ENCODE assay signal across 17 cellular contexts in genomic region chr11:102552447-102553200, GRCh38. TPM values are rescaled to one million over a fixed set of nuclear protein-coding genes. Genes with fewer than 3 reads are reported as not detected.
DNase-seq lines count a peak whose midpoint lies in the region; ATAC-seq, FAIRE-seq and TF ChIP-seq lines count a peak whose summit lies in the region.
"Had no signal": no experiment of that assay in that cellular context is flagged by ENCODE, and none has a peak within 500 bp of the region (broad histone marks: within the 10 kb centered on the region; RNA-seq: fewer than 3 reads in every experiment).

No MANE protein-coding gene starts in this region.

- no peaks in the 10 kb centered on the region for H3K36me3 ChIP-seq in PC-3 (ENCODE audit: low read depth, low read length)
- H3K36me3 ChIP-seq in H1 (ENCODE audit: control insufficient read depth in 2 of 4, insufficient read depth in 4 of 4, low read length in 3 of 4), result no peaks in the 10 kb centered on the region
- H3K36me3 ChIP-seq in prostate gland, result no peaks in the 10 kb centered on the region
- H3K36me3 ChIP-seq: gastrocnemius medialis, ovary had no signal

- H3K4me1 ChIP-seq in PC-3 (ENCODE audit: insufficient read depth, low read length) (peaks cover 43% of the 10 kb centered on the region), H1 (replicated peaks in 1 of 4; ENCODE audit: control insufficient read depth in 3 of 4, insufficient read depth in 4 of 4, low read length in 3 of 4) (no peaks in the 10 kb centered on the region), prostate gland (replicated peaks) (no peaks in the 10 kb centered on the region)
- H3K4me1 ChIP-seq: gastrocnemius medialis had no signal

- TF ChIP-seq RAD21 in H1 (IDR thresholded peaks at IDR 0.05 in 1 of 2, conservative IDR thresholded peaks at IDR 0.05 in 1 of 2; ENCODE audit: low read depth in 2 of 2, low read length in 2 of 2), result no peak

- 0 out of 2 replicates have a peak overlapping the region, but pooled peaks have one; percentile 2 for H3K4me3 ChIP-seq in PC-3 (ENCODE audit: low read length)
- no peak overlapping the region for H3K4me3 ChIP-seq in H1 (ENCODE audit: extremely low read depth in 1 of 4, insufficient read depth in 2 of 4, low read depth in 3 of 4, low read length in 4 of 4)
- no peak overlapping the region for H3K4me3 ChIP-seq in prostate gland
- H3K4me3 ChIP-seq: dorsolateral prefrontal cortex, gastrocnemius medialis, K562, ovary had no signal

- H3K27me3 Mint-ChIP-seq in activated CD8-positive, alpha-beta memory T cell treated with anti-CD3 and anti-CD28 coated beads, Interleukin-2, amount 10 ng/mL, durations not matched to agents 7 days and 5 days, result peaks cover 3% of the 10 kb centered on the region
- no peaks in the 10 kb centered on the region for H3K27me3 Mint-ChIP-seq in osteocyte (ENCODE audit: unreplicated experiment)

- no peak overlapping the region for H3K14ac ChIP-seq in H1 (ENCODE audit: insufficient read length)

- H2BK15ac ChIP-seq in H1 (ENCODE audit: low read length), result no peak overlapping the region

- H3K27ac ChIP-seq in PC-3 (ENCODE audit: low read length) (peak overlapping the region; percentile 95), H1 (ENCODE audit: low read depth, low read length) (no peak overlapping the region), prostate gland (peak overlapping the region; percentile 9 to 33)
- H3K27ac ChIP-seq: dorsolateral prefrontal cortex, gastrocnemius medialis, ovary had no signal

- H2BK20ac ChIP-seq in H1 (ENCODE audit: low read length), result no peak overlapping the region

- no peak overlapping the region for H3K18ac ChIP-seq in H1 (ENCODE audit: extremely low read depth, low read length)

- BruUV-seq in PC-3 (replicated peaks; lab: Mats Ljungman, UMichigan), result no TSS peak

- H3K4ac ChIP-seq in H1 (replicated peaks; ENCODE audit: insufficient read length, low read depth, low read length), result no peak overlapping the region

- H3F3A ChIP-seq in PC-3 (ENCODE audit: low read length, unreplicated experiment), result no peaks in the 10 kb centered on the region

- H3K23me2 ChIP-seq in H1 (ENCODE audit: low read depth, low read length), result no peaks in the 10 kb centered on the region

- no peaks in the 10 kb centered on the region for H3K4me1 Mint-ChIP-seq in activated CD8-positive, alpha-beta memory T cell treated with anti-CD3 and anti-CD28 coated beads, Interleukin-2, amount 10 ng/mL, durations not matched to agents 7 days and 5 days
- H3K4me1 Mint-ChIP-seq in osteocyte (ENCODE audit: unreplicated experiment), result no peaks in the 10 kb centered on the region

- no peak overlapping the region for H4K5ac ChIP-seq in H1 (ENCODE audit: insufficient read length, low read depth, low read length)

- TF ChIP-seq EP300 in H1 (IDR thresholded peaks at IDR 0.05; ENCODE audit: borderline replicate concordance in 1 of 2, low read depth in 2 of 2, low read length in 2 of 2), result no peak

- DNase-seq in Daoy (ENCODE audit: low read depth), result peak; percentile 96
- DNase-seq in PC-3, result peak; percentile 98
- no peak for DNase-seq in H1 (ENCODE audit: low read depth in 1 of 2, low spot score in 2 of 2)
- DNase-seq in prostate gland (ENCODE audit: low spot score), result peak; percentile 80
- no peak for DNase-seq in activated CD8-positive, alpha-beta memory T cell treated with anti-CD3 and anti-CD28 coated beads, Interleukin-2, amount 10 ng/mL, durations not matched to agents 7 days and 5 days
- no peak for DNase-seq in CD1c-positive myeloid dendritic cell (ENCODE audit: extremely low spot score)
- no peak for DNase-seq in osteocyte (ENCODE audit: extremely low spot score, unreplicated experiment)
- DNase-seq: activated CD4-positive, alpha-beta memory T cell treated with anti-CD3 and anti-CD28 coated beads for 36 hours; activated naive CD4-positive, alpha-beta T cell; dorsolateral prefrontal cortex; gastrocnemius medialis; H9; NCI-H187 treated with DMSO at 0.1 percent for 48 hours; ovary; T-helper 1 cell had no signal

- no peaks in the 10 kb centered on the region for H3K9me3 Mint-ChIP-seq in activated CD8-positive, alpha-beta memory T cell treated with anti-CD3 and anti-CD28 coated beads, Interleukin-2, amount 10 ng/mL, durations not matched to agents 7 days and 5 days (ENCODE audit: low read depth)
- H3K9me3 Mint-ChIP-seq in osteocyte (ENCODE audit: unreplicated experiment), result no peaks in the 10 kb centered on the region
- H3K9me3 Mint-ChIP-seq: activated CD4-positive, alpha-beta memory T cell treated with anti-CD3 and anti-CD28 coated beads for 36 hours; H9 had no signal

- ATAC-seq in PC-3, result peak; percentile 72
- ATAC-seq in activated CD8-positive, alpha-beta memory T cell treated with anti-CD3 and anti-CD28 coated beads, Interleukin-2, amount 10 ng/mL, durations not matched to agents 7 days and 5 days, result no peak
- no peak for ATAC-seq in HG03342 (IDR thresholded peaks at IDR 0.05; ENCODE audit: unreplicated experiment)
- ATAC-seq: gastrocnemius medialis had no signal

- H2BK5ac ChIP-seq in H1 (ENCODE audit: low read depth, low read length), result no peak overlapping the region

- no peaks in the 10 kb centered on the region for H3K27me3 ChIP-seq in PC-3 (ENCODE audit: low read length)
- H3K27me3 ChIP-seq in H1 (replicated peaks in 1 of 4; ENCODE audit: control insufficient read depth in 3 of 4, extremely low read depth in 1 of 4, insufficient read depth in 3 of 4, low read length in 3 of 4), result no peaks in the 10 kb centered on the region
- no peaks in the 10 kb centered on the region for H3K27me3 ChIP-seq in prostate gland (replicated peaks; ENCODE audit: insufficient read depth)
- H3K27me3 ChIP-seq: gastrocnemius medialis, ovary had no signal

- no peak overlapping the region for H3K27ac Mint-ChIP-seq in activated CD8-positive, alpha-beta memory T cell treated with anti-CD3 and anti-CD28 coated beads, Interleukin-2, amount 10 ng/mL, durations not matched to agents 7 days and 5 days
- H3K27ac Mint-ChIP-seq in osteocyte (ENCODE audit: unreplicated experiment), result no peak overlapping the region
- H3K27ac Mint-ChIP-seq: activated CD4-positive, alpha-beta memory T cell treated with anti-CD3 and anti-CD28 coated beads for 36 hours; H9 had no signal

- no peaks in the 10 kb centered on the region for H3K79me1 ChIP-seq in H1 (ENCODE audit: low read depth, low read length)

- TF ChIP-seq POLR2A in H1 (IDR thresholded peaks at IDR 0.05; ENCODE audit: control extremely low read depth in 1 of 2, low read depth in 2 of 2, low read length in 2 of 2) (no peak), prostate gland (IDR thresholded peaks at IDR 0.05) (no peak)

- CTCF ChIA-PET in PC-3 (lab: Charles Lee), result no interaction called here
- CTCF ChIA-PET in H1 (lab: Charles Lee; ENCODE audit: partially characterized antibody), result interaction anchor here (0.6 to 3.2 kb wide), 5 partner anchors 20 to 181 kb away, joined by 3 to 16 read pairs (median 4); no protein-coding TSS in a partner anchor
- CTCF ChIA-PET in activated CD8-positive, alpha-beta memory T cell treated with anti-CD3 and anti-CD28 coated beads, Interleukin-2, amount 10 ng/mL, durations not matched to agents 7 days and 5 days (lab: Charles Lee), result no interaction called here

- H3K36me3 Mint-ChIP-seq in activated CD8-positive, alpha-beta memory T cell treated with anti-CD3 and anti-CD28 coated beads, Interleukin-2, amount 10 ng/mL, durations not matched to agents 7 days and 5 days, result no peaks in the 10 kb centered on the region
- H3K36me3 Mint-ChIP-seq in osteocyte (ENCODE audit: unreplicated experiment), result no peaks in the 10 kb centered on the region
- H3K36me3 Mint-ChIP-seq: activated CD4-positive, alpha-beta memory T cell treated with anti-CD3 and anti-CD28 coated beads for 36 hours had no signal

- no peak overlapping the region for H4K8ac ChIP-seq in H1 (ENCODE audit: extremely low read depth, insufficient read depth, low read length)

- intact Hi-C loops in PC-3 (cut with micrococcal nuclease), result no loop called here
- intact Hi-C loops in prostate gland (cut with DNase I), result no loop called here

- H4K20me1 ChIP-seq in PC-3 (ENCODE audit: low read length), result no peaks in the 10 kb centered on the region
- H4K20me1 ChIP-seq in H1 (replicated peaks in 1 of 2; ENCODE audit: control insufficient read depth in 1 of 2, insufficient read depth in 2 of 2, low read length in 2 of 2), result no peaks in the 10 kb centered on the region

- TF ChIP-seq CTCF in PC-3 (conservative IDR thresholded peaks at IDR 0.05; ENCODE audit: low read depth, low read length) (no peak), H1 (IDR thresholded peaks at IDR 0.05; ENCODE audit: control extremely low read depth in 1 of 3, insufficient read depth in 1 of 3, low read depth in 1 of 3, low read length in 3 of 3) (no peak), prostate gland (IDR thresholded peaks at IDR 0.05) (no peak), osteocyte (IDR thresholded peaks at IDR 0.05) (no peak)

- WGBS in H1 (ENCODE audit: extremely low coverage in 1 of 2, insufficient coverage in 1 of 2, insufficient read length in 1 of 2, insufficient replicate concordance in 2 of 2, low coverage in 1 of 2, low lambda C conversion rate in 2 of 2, missing lambda C conversion rate in 1 of 2), 2 experiments, result 80% methylated on average over 9 of the region's 9 CpGs; no CpG with 5 or more reads in 1 of the 2 experiments
- 44% methylated on average over 9 of the region's 9 CpGs for WGBS in prostate gland

- no peak overlapping the region for H3K56ac ChIP-seq in H1 (replicated peaks; ENCODE audit: insufficient read length, low read depth, low read length)

- FAIRE-seq in H1 (lab: Jason Lieb, UNC), result no peak
- FAIRE-seq: K562 had no signal

- no peak overlapping the region for H3K23ac ChIP-seq in H1 (ENCODE audit: insufficient read length)

- H2BK12ac ChIP-seq in H1 (ENCODE audit: low read depth, low read length), result no peak overlapping the region

- H2AK5ac ChIP-seq in H1 (ENCODE audit: low read depth, low read length), result no peak overlapping the region

- no peak overlapping the region for H3K4me3 Mint-ChIP-seq in activated CD8-positive, alpha-beta memory T cell treated with anti-CD3 and anti-CD28 coated beads, Interleukin-2, amount 10 ng/mL, durations not matched to agents 7 days and 5 days
- H3K4me3 Mint-ChIP-seq in osteocyte (ENCODE audit: unreplicated experiment), result no peak overlapping the region
- H3K4me3 Mint-ChIP-seq: activated CD4-positive, alpha-beta memory T cell treated with anti-CD3 and anti-CD28 coated beads for 36 hours; H9 had no signal

- POLR2A ChIA-PET in PC-3 (lab: Charles Lee; ENCODE audit: unreplicated experiment) (interaction anchor here (0.5 to 0.6 kb wide), 2 partner anchors 12 to 986 kb away, joined by 3 read pairs; no protein-coding TSS in a partner anchor), H1 (lab: Charles Lee; ENCODE audit: partially characterized antibody) (no interaction called here)

- peak overlapping the region; percentile 59 for H3K4me2 ChIP-seq in PC-3 (ENCODE audit: low read length)
- no peak overlapping the region for H3K4me2 ChIP-seq in H1 (ENCODE audit: insufficient read depth in 1 of 2, low read depth in 2 of 2, low read length in 2 of 2)

- H2AFZ ChIP-seq in PC-3 (ENCODE audit: low read length) (peak overlapping the region; percentile 51), H1 (ENCODE audit: low read length) (0 out of 2 replicates have a peak overlapping the region, but pooled peaks have one; percentile 67)

- H3K9ac ChIP-seq in PC-3 (ENCODE audit: low read length), result peak overlapping the region; percentile 76
- no peak overlapping the region for H3K9ac ChIP-seq in H1 (replicated peaks in 1 of 4; ENCODE audit: extremely low read depth in 1 of 4, low read depth in 3 of 4, low read length in 3 of 4)

- no peaks in the 10 kb centered on the region for H3K9me2 ChIP-seq in PC-3 (replicated peaks; ENCODE audit: low read length)

- no peaks in the 10 kb centered on the region for H3K9me3 ChIP-seq in PC-3 (ENCODE audit: low read length)
- no peaks in the 10 kb centered on the region for H3K9me3 ChIP-seq in H1 (ENCODE audit: insufficient read depth in 2 of 2, low read depth in 1 of 2, low read length in 1 of 2)
- no peaks in the 10 kb centered on the region for H3K9me3 ChIP-seq in prostate gland
- H3K9me3 ChIP-seq: gastrocnemius medialis, ovary had no signal

- H2BK120ac ChIP-seq in H1 (replicated peaks; ENCODE audit: low read depth, low read length), result no peak overlapping the region

- no peaks in the 10 kb centered on the region for H3K79me2 ChIP-seq in PC-3 (ENCODE audit: low read length)
- H3K79me2 ChIP-seq in H1 (ENCODE audit: control insufficient read depth in 1 of 2, insufficient read depth in 2 of 2, low read length in 2 of 2), result no peaks in the 10 kb centered on the region

- H4K91ac ChIP-seq in H1 (replicated peaks; ENCODE audit: insufficient read length, low read length), result no peak overlapping the region

RNA-seq across cellular contexts. Expression of gene MMP7, which starts 22.1 kb away (rescaled TPM):
- 4.7 and 5.9 TPM in 2 replicates for total RNA-seq in Daoy (2014; rRNA removed; shearing (Covaris generic))
- total RNA-seq in PC-3 (2014; rRNA removed) (0.18 TPM in 1 of 2 replicates, not detected in the other), prostate gland (100 to 1,000 TPM; 115 to 171 TPM), osteocyte (not detected in 2 replicates)
- not detected in 2 replicates for total RNA-seq in H1 (2021; fragmentation: NEBNext Ultra II Directional; extraction: Animal tissue kit (Norgen Biotek cat#: 25700))
- not detected in 2 replicates for polyA plus RNA-seq in H1 (2011; rRNA removed)
- polyA plus RNA-seq in H1 (2011; cell fraction: cytosol; rRNA removed), result not detected
- not detected for polyA plus RNA-seq in H1 (2011; cell fraction: nucleus; rRNA removed)
- not detected in 4 replicates for polyA plus RNA-seq in H1 (2012, experiment 1 of 2)
- polyA plus RNA-seq in H1 (2012, experiment 2 of 2), result not detected
- polyA plus RNA-seq in H1 (2013, experiment 1 of 2), result not detected
- polyA plus RNA-seq in H1 (2013, experiment 2 of 2), result not detected
- polyA minus RNA-seq in H1 (2011; rRNA and poly(A)+ RNA removed), result not detected in 2 replicates
- not detected for polyA minus RNA-seq in H1 (2011; cell fraction: cytosol; rRNA and poly(A)+ RNA removed)
- not detected for polyA minus RNA-seq in H1 (2011; cell fraction: nucleus; rRNA and poly(A)+ RNA removed)
- not detected for total RNA-seq in activated CD8-positive, alpha-beta memory T cell treated with anti-CD3 and anti-CD28 coated beads, Interleukin-2, amount 10 ng/mL, durations not matched to agents 7 days and 5 days
- total RNA-seq: activated CD4-positive, alpha-beta memory T cell treated with anti-CD3 and anti-CD28 coated beads for 36 hours; gastrocnemius medialis; H9 had no signal
- polyA plus RNA-seq: K562 had no signal

Comparison
In these comparisons a context has a peak if more than half of its experiments do, and no peak if none do; other contexts are left out.
1. DNase-seq: peak in Daoy (single experiment), PC-3 (single experiment) and prostate gland (single experiment); none in H1 (0 of 2), activated CD8-positive, alpha-beta memory T cell treated with anti-CD3 and anti-CD28 coated beads, Interleukin-2, amount 10 ng/mL, durations not matched to agents 7 days and 5 days (single experiment), CD1c-positive myeloid dendritic cell (single experiment) and osteocyte (single experiment).
2. RNA of gene MMP7, which starts 22.1 kb away (total RNA-seq): 115 to 171 TPM in prostate gland; 4.7 to 5.9 TPM in Daoy, 0.18 TPM in PC-3, not detected in H1, not detected in activated CD8-positive, alpha-beta memory T cell treated with anti-CD3 and anti-CD28 coated beads, Interleukin-2, amount 10 ng/mL, durations not matched to agents 7 days and 5 days and not detected in osteocyte; every median in the first group is over 10 times any median in the second.